Comparison of ENCODE assay signal across 10 cellular contexts in the genomic region with DNA sequence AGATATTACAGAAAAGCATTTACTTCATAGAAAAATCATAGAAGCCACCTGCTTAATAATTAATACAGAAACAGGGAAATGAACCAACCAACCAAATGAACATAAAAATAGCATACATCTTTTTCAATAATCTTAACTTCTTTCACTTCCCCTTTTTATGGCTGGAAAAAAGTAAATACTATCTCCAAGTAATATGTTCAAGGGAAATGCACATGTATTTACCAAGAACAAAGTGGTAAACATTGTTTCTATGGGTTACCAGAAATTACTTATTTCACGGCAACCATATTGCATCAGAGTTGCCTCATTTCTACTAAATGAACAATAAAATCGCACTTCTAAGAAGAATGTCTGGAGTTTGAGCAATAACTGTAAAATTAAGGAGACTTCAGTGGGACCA.
A peak's percentile ranks its signal among the peaks of the same experiment; 100 is the strongest.
DNase-seq lines count a peak whose midpoint lies in the region; ATAC-seq and TF ChIP-seq lines count a peak whose summit lies in the region.
"Had no signal": no experiment of that assay in that cellular context is flagged by ENCODE, and none has a peak within 500 bp of the region (broad histone marks: within the 10 kb centered on the region; RNA-seq: fewer than 3 reads in every experiment).

No MANE protein-coding gene starts in this region.

- H3K79me2 ChIP-seq in MM.1S (ENCODE audit: low read length), result no peaks in the 10 kb centered on the region

- ATAC-seq in GM18502 (IDR thresholded peaks at IDR 0.05; ENCODE audit: poor library complexity, unreplicated experiment) (peak; percentile 61), GM19468 (IDR thresholded peaks at IDR 0.05; ENCODE audit: extremely low read depth, unreplicated experiment) (peak; percentile 37), HG02970 (IDR thresholded peaks at IDR 0.05; ENCODE audit: low FRiP score, unreplicated experiment) (peak; percentile 79)
- ATAC-seq: mucosa of descending colon, right lobe of liver had no signal

- no peaks in the 10 kb centered on the region for H3K9me2 ChIP-seq in MM.1S (replicated peaks; ENCODE audit: insufficient read depth, low read length)

- TF ChIP-seq CTCF in MM.1S (IDR thresholded peaks at IDR 0.05; ENCODE audit: low read length), result no peak

- no peak overlapping the region for H3K4me3 ChIP-seq in MM.1S (ENCODE audit: low read length)
- H3K4me3 ChIP-seq: mucosa of descending colon, right lobe of liver had no signal

- DNase-seq in MM.1S (peak; percentile 13), NCI-H2107 treated with DMSO at 0.1 percent for 48 hours (lab: John Stamatoyannopoulos, UW; ENCODE audit: unreplicated experiment) (no peak), D341Med (ENCODE audit: low spot score) (no peak), NCI-H524 (lab: John Stamatoyannopoulos, UW) (no peak), NCI-H146 treated with DMSO at 0.1 percent for 48 hours (lab: John Stamatoyannopoulos, UW; ENCODE audit: unreplicated experiment) (no peak)
- DNase-seq: mucosa of descending colon, right lobe of liver had no signal

- H3K4me1 ChIP-seq in MM.1S (ENCODE audit: low read length), result peaks cover 5% of the 10 kb centered on the region
- H3K4me1 ChIP-seq: right lobe of liver had no signal

- no peaks in the 10 kb centered on the region for H3K27me3 ChIP-seq in MM.1S (replicated peaks; ENCODE audit: insufficient read depth, low read length)
- H3K27me3 ChIP-seq: right lobe of liver had no signal

- no peaks in the 10 kb centered on the region for H3K36me3 ChIP-seq in MM.1S (replicated peaks; ENCODE audit: insufficient read depth, low read length)
- H3K36me3 ChIP-seq: right lobe of liver had no signal

- no peak overlapping the region for H3K4me2 ChIP-seq in MM.1S (ENCODE audit: low read depth, low read length)

- no peak overlapping the region for H2AFZ ChIP-seq in MM.1S (ENCODE audit: low read length)

- H3K9ac ChIP-seq in MM.1S (ENCODE audit: low read length), result no peak overlapping the region

- no peaks in the 10 kb centered on the region for H4K20me1 ChIP-seq in MM.1S (ENCODE audit: insufficient read depth, low read length)

- H3K27ac ChIP-seq in MM.1S (ENCODE audit: low read length), result no peak overlapping the region
- H3K27ac ChIP-seq: right lobe of liver had no signal

- H3F3A ChIP-seq in MM.1S (ENCODE audit: insufficient read depth, low read length), result 0 out of 2 replicates have a peak, but pooled peaks cover 3% of the 10 kb centered on the region

- H3K9me3 ChIP-seq in MM.1S (replicated peaks; ENCODE audit: insufficient read depth, low read length), result no peaks in the 10 kb centered on the region
- H3K9me3 ChIP-seq: mucosa of descending colon had no signal
